In the genomic region with DNA sequence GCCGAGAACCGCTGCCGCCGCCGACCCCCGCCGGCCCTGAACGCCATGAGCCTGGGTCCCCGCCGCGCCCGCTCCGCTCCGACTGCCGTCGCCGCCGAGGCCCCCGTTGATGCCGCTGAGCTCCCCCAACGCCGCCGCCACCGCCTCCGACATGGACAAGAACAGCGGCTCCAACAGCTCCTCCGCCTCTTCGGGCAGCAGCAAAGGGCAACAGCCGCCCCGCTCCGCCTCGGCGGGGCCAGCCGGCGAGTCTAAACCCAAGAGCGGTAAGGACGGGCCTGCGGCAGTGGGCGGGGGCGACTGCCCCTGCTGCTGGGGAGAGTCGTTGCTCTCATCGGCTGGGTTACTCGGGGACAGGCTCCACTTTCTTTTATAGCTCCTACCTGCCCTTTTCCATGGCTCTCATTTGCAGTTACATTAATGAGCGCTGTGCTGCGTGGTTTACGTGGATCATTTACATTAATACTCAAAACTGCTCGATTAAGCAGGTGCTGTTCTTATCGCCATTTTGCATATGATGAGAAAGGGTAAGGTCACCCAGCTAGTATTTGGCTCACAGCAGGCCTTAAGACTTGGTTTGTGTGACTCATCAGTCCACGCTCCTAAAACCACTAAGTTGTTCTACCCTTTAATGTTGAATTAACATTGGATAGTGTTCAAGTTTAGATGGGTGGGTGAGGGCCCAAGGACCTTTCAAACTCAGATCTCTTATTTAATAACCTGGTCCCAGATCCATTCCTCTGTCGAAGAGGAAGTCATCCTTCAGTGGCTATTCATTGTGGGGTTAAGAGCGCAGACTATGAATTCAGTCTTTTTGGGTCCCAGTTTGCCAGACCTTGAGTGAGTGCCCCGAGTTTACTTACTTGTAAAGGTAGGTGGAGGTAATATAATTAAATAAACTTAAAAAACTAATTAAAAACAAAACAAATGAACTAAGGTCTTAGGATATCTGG, we compare ENCODE assay signal across 1 cellular context.
TF ChIP-seq lines count a peak whose summit lies in the region.

No MANE protein-coding gene starts in this region.

TF ChIP-seq in HepG2, 621 proteins besides CTCF, POLR2A, EP300 and RAD21 (continued from another document and continues in another):
- TF ChIP-seq, protein P1, sequence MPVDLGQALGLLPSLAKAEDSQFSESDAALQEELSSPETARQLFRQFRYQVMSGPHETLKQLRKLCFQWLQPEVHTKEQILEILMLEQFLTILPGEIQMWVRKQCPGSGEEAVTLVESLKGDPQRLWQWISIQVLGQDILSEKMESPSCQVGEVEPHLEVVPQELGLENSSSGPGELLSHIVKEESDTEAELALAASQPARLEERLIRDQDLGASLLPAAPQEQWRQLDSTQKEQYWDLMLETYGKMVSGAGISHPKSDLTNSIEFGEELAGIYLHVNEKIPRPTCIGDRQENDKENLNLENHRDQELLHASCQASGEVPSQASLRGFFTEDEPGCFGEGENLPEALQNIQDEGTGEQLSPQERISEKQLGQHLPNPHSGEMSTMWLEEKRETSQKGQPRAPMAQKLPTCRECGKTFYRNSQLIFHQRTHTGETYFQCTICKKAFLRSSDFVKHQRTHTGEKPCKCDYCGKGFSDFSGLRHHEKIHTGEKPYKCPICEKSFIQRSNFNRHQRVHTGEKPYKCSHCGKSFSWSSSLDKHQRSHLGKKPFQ (CRISPR knock-in tag; IDR thresholded peaks at IDR 0.05; ENCODE audit: insufficient replicate concordance), result no peak
- TF ChIP-seq TRAFD1 (CRISPR knock-in tag; IDR thresholded peaks at IDR 0.05; ENCODE audit: borderline replicate concordance), result no peak
- no peak for TF ChIP-seq ZNF383 (CRISPR knock-in tag; IDR thresholded peaks at IDR 0.05; ENCODE audit: borderline replicate concordance)
- peak; percentile 85; the same call in 1 of the 2 replicates for TF ChIP-seq GLI4 (CRISPR knock-in tag; IDR thresholded peaks at IDR 0.05; ENCODE audit: borderline replicate concordance)
- TF ChIP-seq KAT8 (CRISPR knock-in tag; IDR thresholded peaks at IDR 0.05), result no peak
- TF ChIP-seq ZNF776 (CRISPR knock-in tag; IDR thresholded peaks at IDR 0.05), result peak; percentile 69; the same call in 1 of the 2 replicates
- TF ChIP-seq CEBPB (IDR thresholded peaks at IDR 0.05; ENCODE audit: borderline replicate concordance, low read depth, low read length), result no peak
- TF ChIP-seq NFKB2 (CRISPR knock-in tag; IDR thresholded peaks at IDR 0.05; ENCODE audit: borderline replicate concordance), result peak; percentile 23; the same call in 1 of the 2 replicates
- TF ChIP-seq, protein P2, sequence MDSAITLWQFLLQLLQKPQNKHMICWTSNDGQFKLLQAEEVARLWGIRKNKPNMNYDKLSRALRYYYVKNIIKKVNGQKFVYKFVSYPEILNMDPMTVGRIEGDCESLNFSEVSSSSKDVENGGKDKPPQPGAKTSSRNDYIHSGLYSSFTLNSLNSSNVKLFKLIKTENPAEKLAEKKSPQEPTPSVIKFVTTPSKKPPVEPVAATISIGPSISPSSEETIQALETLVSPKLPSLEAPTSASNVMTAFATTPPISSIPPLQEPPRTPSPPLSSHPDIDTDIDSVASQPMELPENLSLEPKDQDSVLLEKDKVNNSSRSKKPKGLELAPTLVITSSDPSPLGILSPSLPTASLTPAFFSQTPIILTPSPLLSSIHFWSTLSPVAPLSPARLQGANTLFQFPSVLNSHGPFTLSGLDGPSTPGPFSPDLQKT (CRISPR knock-in tag; IDR thresholded peaks at IDR 0.05; ENCODE audit: borderline replicate concordance), result no peak
- TF ChIP-seq TAF1 (CRISPR knock-in tag; IDR thresholded peaks at IDR 0.05), result no peak
- TF ChIP-seq TIGD3 (CRISPR knock-in tag; IDR thresholded peaks at IDR 0.05; ENCODE audit: borderline replicate concordance), result no peak
- TF ChIP-seq ZNF773 (CRISPR knock-in tag; IDR thresholded peaks at IDR 0.05; ENCODE audit: borderline replicate concordance), result no peak
- no peak for TF ChIP-seq KIAA2018 (CRISPR knock-in tag; IDR thresholded peaks at IDR 0.05; ENCODE audit: borderline replicate concordance)
- TF ChIP-seq, protein P3, sequence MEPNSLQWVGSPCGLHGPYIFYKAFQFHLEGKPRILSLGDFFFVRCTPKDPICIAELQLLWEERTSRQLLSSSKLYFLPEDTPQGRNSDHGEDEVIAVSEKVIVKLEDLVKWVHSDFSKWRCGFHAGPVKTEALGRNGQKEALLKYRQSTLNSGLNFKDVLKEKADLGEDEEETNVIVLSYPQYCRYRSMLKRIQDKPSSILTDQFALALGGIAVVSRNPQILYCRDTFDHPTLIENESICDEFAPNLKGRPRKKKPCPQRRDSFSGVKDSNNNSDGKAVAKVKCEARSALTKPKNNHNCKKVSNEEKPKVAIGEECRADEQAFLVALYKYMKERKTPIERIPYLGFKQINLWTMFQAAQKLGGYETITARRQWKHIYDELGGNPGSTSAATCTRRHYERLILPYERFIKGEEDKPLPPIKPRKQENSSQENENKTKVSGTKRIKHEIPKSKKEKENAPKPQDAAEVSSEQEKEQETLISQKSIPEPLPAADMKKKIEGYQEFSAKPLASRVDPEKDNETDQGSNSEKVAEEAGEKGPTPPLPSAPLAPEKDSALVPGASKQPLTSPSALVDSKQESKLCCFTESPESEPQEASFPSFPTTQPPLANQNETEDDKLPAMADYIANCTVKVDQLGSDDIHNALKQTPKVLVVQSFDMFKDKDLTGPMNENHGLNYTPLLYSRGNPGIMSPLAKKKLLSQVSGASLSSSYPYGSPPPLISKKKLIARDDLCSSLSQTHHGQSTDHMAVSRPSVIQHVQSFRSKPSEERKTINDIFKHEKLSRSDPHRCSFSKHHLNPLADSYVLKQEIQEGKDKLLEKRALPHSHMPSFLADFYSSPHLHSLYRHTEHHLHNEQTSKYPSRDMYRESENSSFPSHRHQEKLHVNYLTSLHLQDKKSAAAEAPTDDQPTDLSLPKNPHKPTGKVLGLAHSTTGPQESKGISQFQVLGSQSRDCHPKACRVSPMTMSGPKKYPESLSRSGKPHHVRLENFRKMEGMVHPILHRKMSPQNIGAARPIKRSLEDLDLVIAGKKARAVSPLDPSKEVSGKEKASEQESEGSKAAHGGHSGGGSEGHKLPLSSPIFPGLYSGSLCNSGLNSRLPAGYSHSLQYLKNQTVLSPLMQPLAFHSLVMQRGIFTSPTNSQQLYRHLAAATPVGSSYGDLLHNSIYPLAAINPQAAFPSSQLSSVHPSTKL (CRISPR knock-in tag; IDR thresholded peaks at IDR 0.05), result no peak
- no peak for TF ChIP-seq ZXDC (CRISPR knock-in tag; IDR thresholded peaks at IDR 0.05)
- TF ChIP-seq, protein P4, sequence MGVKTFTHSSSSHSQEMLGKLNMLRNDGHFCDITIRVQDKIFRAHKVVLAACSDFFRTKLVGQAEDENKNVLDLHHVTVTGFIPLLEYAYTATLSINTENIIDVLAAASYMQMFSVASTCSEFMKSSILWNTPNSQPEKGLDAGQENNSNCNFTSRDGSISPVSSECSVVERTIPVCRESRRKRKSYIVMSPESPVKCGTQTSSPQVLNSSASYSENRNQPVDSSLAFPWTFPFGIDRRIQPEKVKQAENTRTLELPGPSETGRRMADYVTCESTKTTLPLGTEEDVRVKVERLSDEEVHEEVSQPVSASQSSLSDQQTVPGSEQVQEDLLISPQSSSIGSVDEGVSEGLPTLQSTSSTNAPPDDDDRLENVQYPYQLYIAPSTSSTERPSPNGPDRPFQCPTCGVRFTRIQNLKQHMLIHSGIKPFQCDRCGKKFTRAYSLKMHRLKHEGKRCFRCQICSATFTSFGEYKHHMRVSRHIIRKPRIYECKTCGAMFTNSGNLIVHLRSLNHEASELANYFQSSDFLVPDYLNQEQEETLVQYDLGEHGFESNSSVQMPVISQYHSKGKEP (CRISPR knock-in tag; IDR thresholded peaks at IDR 0.05), result no peak
- TF ChIP-seq ZNF496 (CRISPR knock-in tag; IDR thresholded peaks at IDR 0.05; ENCODE audit: insufficient replicate concordance), result no peak
- TF ChIP-seq FOXO1 (CRISPR knock-in tag; IDR thresholded peaks at IDR 0.05), result no peak
- TF ChIP-seq GLMP (CRISPR knock-in tag; IDR thresholded peaks at IDR 0.05; ENCODE audit: borderline replicate concordance), result no peak
- TF ChIP-seq ZNF326 (CRISPR knock-in tag; IDR thresholded peaks at IDR 0.05; ENCODE audit: borderline replicate concordance), result no peak
